Comparison of ENCODE assay signal across 12 cellular contexts in the genomic region with DNA sequence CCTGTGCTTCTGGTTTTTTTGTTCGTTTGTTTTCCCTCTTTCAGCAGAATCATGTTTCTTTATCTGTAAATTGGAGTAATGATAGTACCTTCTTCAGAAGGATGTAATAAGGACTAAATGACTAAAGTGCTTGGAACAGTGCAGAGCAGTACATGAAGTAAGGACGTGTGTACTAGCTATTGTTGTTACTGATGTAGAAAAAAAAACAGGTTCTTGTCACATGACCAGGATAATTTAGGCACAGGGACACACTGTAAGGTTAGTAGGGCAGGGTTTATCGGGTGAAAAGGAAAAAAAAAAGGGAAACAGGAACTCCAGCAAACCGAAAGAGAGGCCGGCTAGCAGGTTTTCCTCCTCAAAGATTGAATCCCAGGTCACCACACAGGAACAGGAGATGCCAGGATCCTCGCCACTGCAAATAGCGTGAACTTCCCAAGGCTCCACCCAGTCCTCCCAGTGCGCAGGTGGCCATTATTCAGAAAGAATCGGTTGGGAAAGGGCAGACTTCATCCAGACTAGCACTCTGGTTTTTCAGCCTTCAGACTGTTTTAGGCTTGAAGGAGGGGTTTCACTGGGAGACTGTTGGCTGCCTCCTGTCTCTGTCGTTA.
DNase-seq lines count a peak whose midpoint lies in the region; ATAC-seq and TF ChIP-seq lines count a peak whose summit lies in the region.
"Had no signal": no experiment of that assay in that cellular context is flagged by ENCODE, and none has a peak within 500 bp of the region (broad histone marks: within the 10 kb centered on the region; RNA-seq: fewer than 3 reads in every experiment).

No MANE protein-coding gene starts in this region.

- peak overlapping the region; percentile 84 for H3K27ac Mint-ChIP-seq in activated naive CD4-positive, alpha-beta T cell treated with anti-CD3 and anti-CD28 coated beads for 36 hours
- H3K27ac Mint-ChIP-seq in WTC11 = peak overlapping the region; percentile 98

- peaks cover 3% of the 10 kb centered on the region for H3K9me3 Mint-ChIP-seq in activated naive CD4-positive, alpha-beta T cell treated with anti-CD3 and anti-CD28 coated beads for 36 hours
- peaks cover 26% of the 10 kb centered on the region for H3K9me3 Mint-ChIP-seq in WTC11

- H3K27me3 Mint-ChIP-seq in activated naive CD4-positive, alpha-beta T cell treated with anti-CD3 and anti-CD28 coated beads for 36 hours (ENCODE audit: low read depth) = no peaks in the 10 kb centered on the region
- H3K27me3 Mint-ChIP-seq in WTC11 (ENCODE audit: low read depth) = no peaks in the 10 kb centered on the region; the same call in 1 of the 2 replicates

- H3K4me1 Mint-ChIP-seq in activated naive CD4-positive, alpha-beta T cell treated with anti-CD3 and anti-CD28 coated beads for 36 hours (ENCODE audit: low read depth) = peaks cover 25% of the 10 kb centered on the region
- peaks cover 54% of the 10 kb centered on the region for H3K4me1 Mint-ChIP-seq in WTC11

- intact Hi-C loops in activated naive CD4-positive, alpha-beta T cell treated with anti-CD3 and anti-CD28 coated beads for 36 hours (cut with micrococcal nuclease) = loop anchor here (1.0 to 5.0 kb wide), 4 partner anchors 13 to 360 kb away; a partner anchor contains a TSS

- no peak for DNase-seq in activated naive CD4-positive, alpha-beta T cell treated with anti-CD3 and anti-CD28 coated beads for 36 hours
- no peak for DNase-seq in activated naive CD4-positive, alpha-beta T cell treated with Interleukin-2 at 50 U/mL for 16 hours
- peak; percentile 19 for DNase-seq in ELF-1 (ENCODE audit: low read depth, low spot score)
- DNase-seq in WTC11 (ENCODE audit: low spot score) = no peak
- DNase-seq in left lobe of liver (ENCODE audit: low spot score) = no peak
- no peak for DNase-seq in dedifferentiated amniotic fluid mesenchymal stem cell (ENCODE audit: extremely low spot score)
- no peak for DNase-seq in hypothalamus (lab: John Stamatoyannopoulos, UW)
- DNase-seq: activated CD4-positive, alpha-beta T cell treated with anti-CD3 and anti-CD28 coated beads, Interleukin-2, amount 50 U/mL, for 4 hours; aorta; NCI-H2029 treated with DMSO at 0.1 percent for 48 hours; right cardiac atrium had no signal

- H3K36me3 Mint-ChIP-seq in activated naive CD4-positive, alpha-beta T cell treated with anti-CD3 and anti-CD28 coated beads for 36 hours (ENCODE audit: low read depth) = peaks cover 1% of the 10 kb centered on the region
- H3K36me3 Mint-ChIP-seq in WTC11 = peaks cover 26% of the 10 kb centered on the region

- POLR2A ChIA-PET in WTC11 (lab: Charles Lee) = interaction anchor here (1.1 kb wide), 1 partner anchor 8 kb away, joined by 3 read pairs; no protein-coding TSS in a partner anchor

- ATAC-seq in WTC11 (peak; percentile 50), left lobe of liver (peak; percentile 21), HG02970 (IDR thresholded peaks at IDR 0.05; ENCODE audit: low FRiP score, unreplicated experiment) (no peak)

- TF ChIP-seq CTCF in WTC11 (IDR thresholded peaks at IDR 0.05) = no peak

- CTCF ChIA-PET in activated naive CD4-positive, alpha-beta T cell treated with anti-CD3 and anti-CD28 coated beads for 36 hours (lab: Charles Lee) = no interaction called here
- CTCF ChIA-PET in WTC11 (lab: Charles Lee) = interaction anchor here (1.2 to 1.6 kb wide), 3 partner anchors 11 to 223 kb away, joined by 3 to 4 read pairs (median 3); a partner anchor contains a TSS

- H3K4me3 Mint-ChIP-seq in activated naive CD4-positive, alpha-beta T cell treated with anti-CD3 and anti-CD28 coated beads for 36 hours = no peak overlapping the region
- H3K4me3 Mint-ChIP-seq in WTC11 = no peak overlapping the region

TF ChIP-seq in WTC11, 78 proteins besides CTCF, POLR2A, EP300 and RAD21:
- TF ChIP-seq, protein P1, sequence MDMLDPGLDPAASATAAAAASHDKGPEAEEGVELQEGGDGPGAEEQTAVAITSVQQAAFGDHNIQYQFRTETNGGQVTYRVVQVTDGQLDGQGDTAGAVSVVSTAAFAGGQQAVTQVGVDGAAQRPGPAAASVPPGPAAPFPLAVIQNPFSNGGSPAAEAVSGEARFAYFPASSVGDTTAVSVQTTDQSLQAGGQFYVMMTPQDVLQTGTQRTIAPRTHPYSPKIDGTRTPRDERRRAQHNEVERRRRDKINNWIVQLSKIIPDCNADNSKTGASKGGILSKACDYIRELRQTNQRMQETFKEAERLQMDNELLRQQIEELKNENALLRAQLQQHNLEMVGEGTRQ (CRISPR knock-in tag; IDR thresholded peaks at IDR 0.05) = peak; percentile 74
- TF ChIP-seq IRF2 (CRISPR knock-in tag; IDR thresholded peaks at IDR 0.05; ENCODE audit: borderline replicate concordance, low read depth) (no peak), ETV6 (CRISPR knock-in tag; IDR thresholded peaks at IDR 0.05) (no peak), MYBL2 (CRISPR knock-in tag; IDR thresholded peaks at IDR 0.05) (no peak), NR3C1 (CRISPR knock-in tag; conservative IDR thresholded peaks at IDR 0.05; ENCODE audit: low read depth) (no peak), ZNF219 (CRISPR knock-in tag; IDR thresholded peaks at IDR 0.05; ENCODE audit: borderline replicate concordance) (no peak)
- TF ChIP-seq, protein P2, sequence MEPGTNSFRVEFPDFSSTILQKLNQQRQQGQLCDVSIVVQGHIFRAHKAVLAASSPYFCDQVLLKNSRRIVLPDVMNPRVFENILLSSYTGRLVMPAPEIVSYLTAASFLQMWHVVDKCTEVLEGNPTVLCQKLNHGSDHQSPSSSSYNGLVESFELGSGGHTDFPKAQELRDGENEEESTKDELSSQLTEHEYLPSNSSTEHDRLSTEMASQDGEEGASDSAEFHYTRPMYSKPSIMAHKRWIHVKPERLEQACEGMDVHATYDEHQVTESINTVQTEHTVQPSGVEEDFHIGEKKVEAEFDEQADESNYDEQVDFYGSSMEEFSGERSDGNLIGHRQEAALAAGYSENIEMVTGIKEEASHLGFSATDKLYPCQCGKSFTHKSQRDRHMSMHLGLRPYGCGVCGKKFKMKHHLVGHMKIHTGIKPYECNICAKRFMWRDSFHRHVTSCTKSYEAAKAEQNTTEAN (CRISPR knock-in tag; IDR thresholded peaks at IDR 0.05) = no peak
- TF ChIP-seq, protein P3, sequence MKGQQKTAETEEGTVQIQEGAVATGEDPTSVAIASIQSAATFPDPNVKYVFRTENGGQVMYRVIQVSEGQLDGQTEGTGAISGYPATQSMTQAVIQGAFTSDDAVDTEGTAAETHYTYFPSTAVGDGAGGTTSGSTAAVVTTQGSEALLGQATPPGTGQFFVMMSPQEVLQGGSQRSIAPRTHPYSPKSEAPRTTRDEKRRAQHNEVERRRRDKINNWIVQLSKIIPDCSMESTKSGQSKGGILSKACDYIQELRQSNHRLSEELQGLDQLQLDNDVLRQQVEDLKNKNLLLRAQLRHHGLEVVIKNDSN (CRISPR knock-in tag; IDR thresholded peaks at IDR 0.05) = 0 out of 2 replicates have a peak, but pooled peaks have one; percentile 45
